10 cellular contexts compared by ENCODE assay signal in the genomic region with DNA sequence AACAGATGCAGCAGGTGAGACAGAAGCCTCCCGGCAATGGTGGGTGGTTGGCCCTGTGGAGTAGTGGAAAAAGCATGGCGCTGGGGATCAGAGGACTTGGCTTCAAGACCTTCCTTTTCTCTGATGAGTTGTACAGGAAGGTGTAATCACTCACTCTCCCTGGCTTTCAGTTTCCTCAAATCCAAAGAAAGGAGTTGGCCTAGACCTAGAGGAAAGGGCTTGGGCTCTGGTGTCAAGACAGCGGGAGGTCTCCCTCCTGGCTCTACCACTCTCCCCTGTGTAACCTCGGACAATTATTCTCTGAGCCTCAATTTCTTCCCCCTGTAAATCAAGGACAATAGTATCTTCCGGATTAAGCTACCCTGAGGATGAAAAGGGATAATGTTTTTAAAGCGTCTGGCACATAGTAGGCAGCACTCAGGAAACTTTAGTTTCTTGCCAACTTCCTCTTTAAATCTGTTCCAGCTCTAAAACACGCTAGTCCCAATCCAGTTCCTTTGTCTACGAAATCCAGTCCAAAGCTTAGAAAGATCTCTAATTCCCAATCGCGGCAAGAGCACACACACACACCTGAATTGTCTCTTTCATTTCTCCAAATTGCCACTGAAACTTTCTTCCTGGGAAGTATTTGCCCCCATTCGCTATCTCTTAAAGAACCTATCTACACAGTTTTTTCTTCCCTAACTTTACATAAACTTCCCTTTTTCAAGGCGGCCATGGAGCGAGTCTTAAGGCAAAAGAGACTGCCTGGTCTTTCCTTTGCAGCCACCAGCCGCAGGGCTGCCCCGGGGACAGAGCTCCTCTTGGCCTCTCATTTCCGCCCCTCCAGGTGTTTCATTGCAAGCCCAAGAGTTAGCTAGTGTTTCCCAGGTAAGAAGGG. TPM values are rescaled to one million over a fixed set of nuclear protein-coding genes. Genes with fewer than 3 reads are reported as not detected.
DNase-seq lines count a peak whose midpoint lies in the region; ATAC-seq and TF ChIP-seq lines count a peak whose summit lies in the region.
"Had no signal": no experiment of that assay in that cellular context is flagged by ENCODE, and none has a peak within 500 bp of the region (broad histone marks: within the 10 kb centered on the region; RNA-seq: fewer than 3 reads in every experiment).

No MANE protein-coding gene starts in this region.

- H3K4me1 Mint-ChIP-seq in mesothelial cell of epicardium: peaks cover 21% of the 10 kb centered on the region

- no peaks in the 10 kb centered on the region for H3K27me3 ChIP-seq in MG63
- no peaks in the 10 kb centered on the region for H3K27me3 ChIP-seq in body of pancreas

- intact Hi-C loops in body of pancreas (cut with DNase I): no loop called here

- TF ChIP-seq CTCF in body of pancreas (IDR thresholded peaks at IDR 0.05) (peak in 1 of 7 experiments; percentile 3), mesothelial cell of epicardium (IDR thresholded peaks at IDR 0.05; ENCODE audit: unreplicated experiment) (no peak)

- no peaks in the 10 kb centered on the region for H3K36me3 Mint-ChIP-seq in mesothelial cell of epicardium

- H3K4me3 ChIP-seq in MG63 (peak overlapping the region; percentile 39), body of pancreas (no peak overlapping the region)

- no peaks in the 10 kb centered on the region for H3K9me3 Mint-ChIP-seq in mesothelial cell of epicardium

- DNase-seq in AG08395 (ENCODE audit: low spot score) (peak; percentile 10), MG63 (no peak), body of pancreas (peak; percentile 28 to 60 (median 31)), mesothelial cell of epicardium (ENCODE audit: low spot score in 2 of 2, unreplicated experiment in 2 of 2) (peak in 1 of 2 experiments; percentile 41), NCI-H2081 treated with DMSO at 0.1 percent for 48 hours (lab: John Stamatoyannopoulos, UW) (no peak)
- no peak for DNase-seq in stimulated activated CD8-positive, alpha-beta memory T cell treated with anti-CD3 and anti-CD28 coated beads, Interleukin-4, amount 100 ng/mL, for 48 hours
- DNase-seq: DMS79 treated with DMSO at 0.1 percent for 48 hours had no signal

- peak overlapping the region; percentile 71 for H3K4me3 Mint-ChIP-seq in mesothelial cell of epicardium

- peak overlapping the region in 3 of 4 donors; percentile 53 to 73 (median 69) for H3K27ac ChIP-seq in body of pancreas
- H3K27ac ChIP-seq: KMS-11 had no signal

- H3K27me3 Mint-ChIP-seq in mesothelial cell of epicardium (ENCODE audit: low read depth): peaks cover 13% of the 10 kb centered on the region

- H3K36me3 ChIP-seq in MG63: no peaks in the 10 kb centered on the region
- H3K36me3 ChIP-seq in body of pancreas (replicated peaks in 1 of 2; ENCODE audit: insufficient read depth in 1 of 2, low read depth in 2 of 2): no peaks in the 10 kb centered on the region

- H3K9me3 ChIP-seq in MG63 (no peaks in the 10 kb centered on the region), body of pancreas (no peaks in the 10 kb centered on the region)

- H3K27ac Mint-ChIP-seq in mesothelial cell of epicardium: peak overlapping the region; percentile 83

- WGBS in body of pancreas, 2 donors: 8 to 10% methylated on average over 14 to 16 of the region's 16 CpGs

- peak in 2 of 3 donors; percentile 34 to 41 for TF ChIP-seq POLR2A in body of pancreas (IDR thresholded peaks at IDR 0.05)

- no peaks in the 10 kb centered on the region for H3K4me1 ChIP-seq in body of pancreas

- ATAC-seq in body of pancreas: peak; percentile 74
- no peak for ATAC-seq in GM19452 (IDR thresholded peaks at IDR 0.05; ENCODE audit: unreplicated experiment)
- no peak for ATAC-seq in HG02973 (IDR thresholded peaks at IDR 0.05; ENCODE audit: unreplicated experiment)

RNA-seq across cellular contexts. Expression of a gene that starts 29.9 kb away (rescaled TPM):
- total RNA-seq in MG63 (2014; rRNA removed; shearing (Covaris generic); ENCODE audit: low replicate concordance): 0.66 and 0.96 TPM in 2 replicates
- total RNA-seq in body of pancreas: 10 to 100 TPM in 1 of 2 donors, 1 to 10 TPM in 1; 9.3 to 11.2 TPM
- 43.4 to 46.9 TPM (median 44.8 TPM) in 3 replicates for total RNA-seq in mesothelial cell of epicardium

Comparison
In these comparisons a context has a peak if more than half of its experiments do, and no peak if none do; other contexts are left out.
1. DNase-seq: peak in AG08395 (single experiment) and body of pancreas (4 of 4); none in MG63 (single experiment), stimulated activated CD8-positive, alpha-beta memory T cell treated with anti-CD3 and anti-CD28 coated beads, Interleukin-4, amount 100 ng/mL, for 48 hours (single experiment) and NCI-H2081 treated with DMSO at 0.1 percent for 48 hours (single experiment).